In the genomic region with DNA sequence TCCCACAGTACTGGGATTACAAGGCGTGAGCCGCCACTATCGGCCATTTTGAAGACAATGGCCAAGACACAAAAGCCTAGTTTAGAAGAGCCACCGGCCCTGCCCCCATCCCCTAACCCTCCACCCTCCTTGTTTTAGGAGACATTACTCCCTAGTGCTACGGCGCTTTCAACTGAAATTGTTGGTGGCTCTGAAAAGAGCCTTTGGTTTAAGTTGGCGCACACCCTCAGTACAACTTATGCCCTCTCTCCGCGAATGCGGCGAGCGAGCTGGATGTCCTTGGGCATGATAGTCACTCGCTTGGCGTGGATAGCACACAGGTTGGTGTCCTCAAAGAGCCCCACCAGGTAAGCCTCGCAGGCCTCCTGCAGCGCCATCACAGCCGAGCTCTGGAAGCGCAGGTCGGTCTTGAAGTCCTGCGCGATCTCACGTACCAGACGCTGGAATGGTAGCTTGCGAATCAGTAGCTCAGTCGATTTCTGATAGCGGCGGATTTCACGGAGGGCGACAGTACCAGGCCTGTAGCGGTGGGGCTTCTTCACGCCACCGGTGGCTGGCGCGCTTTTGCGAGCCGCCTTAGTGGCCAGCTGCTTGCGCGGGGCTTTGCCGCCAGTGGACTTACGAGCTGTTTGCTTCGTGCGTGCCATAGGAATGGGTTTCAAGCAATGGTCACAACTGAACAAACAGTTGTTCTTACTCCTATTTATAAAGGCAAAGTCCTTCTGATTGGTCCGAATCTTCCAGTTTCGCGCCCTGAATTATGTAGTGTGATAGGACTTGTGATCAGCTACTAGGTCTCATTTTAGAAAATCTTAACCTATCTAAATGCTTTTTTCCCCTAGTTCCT, we compare ENCODE assay signal across 1 cellular context.
TF ChIP-seq lines count a peak whose summit lies in the region.

No MANE protein-coding gene starts in this region.

TF ChIP-seq in HepG2, 621 proteins besides CTCF, POLR2A, EP300 and RAD21 (continued from another document and continues in another):
- TF ChIP-seq, protein P1, sequence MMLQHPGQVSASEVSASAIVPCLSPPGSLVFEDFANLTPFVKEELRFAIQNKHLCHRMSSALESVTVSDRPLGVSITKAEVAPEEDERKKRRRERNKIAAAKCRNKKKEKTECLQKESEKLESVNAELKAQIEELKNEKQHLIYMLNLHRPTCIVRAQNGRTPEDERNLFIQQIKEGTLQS (CRISPR knock-in tag; IDR thresholded peaks at IDR 0.05) = no peak
- TF ChIP-seq ZSCAN12 (CRISPR knock-in tag; IDR thresholded peaks at IDR 0.05) (no peak), HNRNPL (IDR thresholded peaks at IDR 0.05; ENCODE audit: low read depth, low read length) (no peak), ZKSCAN1 (IDR thresholded peaks at IDR 0.05; ENCODE audit: low read length) (no peak), SAP130 (CRISPR knock-in tag; IDR thresholded peaks at IDR 0.05; ENCODE audit: low read depth) (no peak; the same call in 1 of the 2 replicates), ESRRA (CRISPR knock-in tag; IDR thresholded peaks at IDR 0.05; ENCODE audit: low read depth) (no peak), NR2F6 (IDR thresholded peaks at IDR 0.05) (no peak), NR2F6 (CRISPR knock-in tag; IDR thresholded peaks at IDR 0.05) (no peak; the same call in 1 of the 2 replicates), REPIN1 (CRISPR knock-in tag; IDR thresholded peaks at IDR 0.05; ENCODE audit: borderline replicate concordance, low read depth) (no peak; the same call in 1 of the 2 replicates), ZFX (CRISPR knock-in tag; IDR thresholded peaks at IDR 0.05; ENCODE audit: low read depth) (peak; percentile 76; the same call in 1 of the 2 replicates), SALL1 (CRISPR knock-in tag; IDR thresholded peaks at IDR 0.05) (peak; percentile 74), JUN (CRISPR knock-in tag; IDR thresholded peaks at IDR 0.05) (0 out of 2 replicates have a peak, but pooled peaks have one; percentile 34), ZNF34 (CRISPR knock-in tag; IDR thresholded peaks at IDR 0.05; ENCODE audit: borderline replicate concordance) (0 out of 2 replicates have a peak, but pooled peaks have one; percentile 25), KMT2A (CRISPR knock-in tag; IDR thresholded peaks at IDR 0.05) (no peak; the same call in 1 of the 2 replicates), ZNF510 (CRISPR knock-in tag; IDR thresholded peaks at IDR 0.05; ENCODE audit: low read depth) (0 out of 2 replicates have a peak, but pooled peaks have one; percentile 42), ZBTB7B (CRISPR knock-in tag; IDR thresholded peaks at IDR 0.05) (no peak), ZBTB21 (CRISPR knock-in tag; IDR thresholded peaks at IDR 0.05) (no peak), MATR3 (CRISPR knock-in tag; IDR thresholded peaks at IDR 0.05) (no peak), ZNF83 (CRISPR knock-in tag; IDR thresholded peaks at IDR 0.05; ENCODE audit: borderline replicate concordance) (no peak), PPARG (CRISPR knock-in tag; conservative IDR thresholded peaks at IDR 0.05) (no peak), KLF11 (CRISPR knock-in tag; IDR thresholded peaks at IDR 0.05) (no peak), NR2C2 (CRISPR knock-in tag; IDR thresholded peaks at IDR 0.05; ENCODE audit: borderline replicate concordance) (no peak), NFE2L2 (IDR thresholded peaks at IDR 0.05; ENCODE audit: low read length) (no peak), PHF21A (CRISPR knock-in tag; IDR thresholded peaks at IDR 0.05) (0 out of 2 replicates have a peak, but pooled peaks have one; percentile 20), SRSF1 (optimal IDR thresholded peaks at IDR 0.05; ENCODE audit: low read depth, low read length) (no peak), ZNF501 (CRISPR knock-in tag; IDR thresholded peaks at IDR 0.05) (peak; percentile 62), ZSCAN30 (CRISPR knock-in tag; IDR thresholded peaks at IDR 0.05) (no peak), LCORL (IDR thresholded peaks at IDR 0.05) (no peak), LCORL (CRISPR knock-in tag; IDR thresholded peaks at IDR 0.05) (0 out of 2 replicates have a peak, but pooled peaks have one; percentile 3), ZNF644 (CRISPR knock-in tag; IDR thresholded peaks at IDR 0.05; ENCODE audit: low read depth) (peak; percentile 50; the same call in 1 of the 2 replicates), SMARCC2 (IDR thresholded peaks at IDR 0.05) (no peak), KLF12 (CRISPR knock-in tag; IDR thresholded peaks at IDR 0.05; ENCODE audit: borderline replicate concordance) (no peak; the same call in 1 of the 2 replicates), GZF1 (CRISPR knock-in tag; IDR thresholded peaks at IDR 0.05) (no peak), PCBP2 (optimal IDR thresholded peaks at IDR 0.05; ENCODE audit: low read depth, low read length, poor library complexity, severe bottlenecking) (peak; percentile 73), GATA4 (IDR thresholded peaks at IDR 0.05; ENCODE audit: borderline replicate concordance, low read depth) (no peak), ZMAT3 (CRISPR knock-in tag; conservative IDR thresholded peaks at IDR 0.05) (0 out of 2 replicates have a peak, but pooled peaks have one; percentile 60), ZNF496 (CRISPR knock-in tag; IDR thresholded peaks at IDR 0.05; ENCODE audit: insufficient replicate concordance) (no peak), KDM4B (CRISPR knock-in tag; IDR thresholded peaks at IDR 0.05) (no peak), IKZF1 (IDR thresholded peaks at IDR 0.05) (no peak), ZNF841 (CRISPR knock-in tag; IDR thresholded peaks at IDR 0.05; ENCODE audit: borderline replicate concordance) (no peak), ZNF564 (CRISPR knock-in tag; IDR thresholded peaks at IDR 0.05) (peak; percentile 52; the same call in 1 of the 2 replicates), SKI (IDR thresholded peaks at IDR 0.05; ENCODE audit: partially characterized antibody) (no peak), ZNF782 (CRISPR knock-in tag; IDR thresholded peaks at IDR 0.05; ENCODE audit: borderline replicate concordance) (no peak)
- TF ChIP-seq, protein P2, sequence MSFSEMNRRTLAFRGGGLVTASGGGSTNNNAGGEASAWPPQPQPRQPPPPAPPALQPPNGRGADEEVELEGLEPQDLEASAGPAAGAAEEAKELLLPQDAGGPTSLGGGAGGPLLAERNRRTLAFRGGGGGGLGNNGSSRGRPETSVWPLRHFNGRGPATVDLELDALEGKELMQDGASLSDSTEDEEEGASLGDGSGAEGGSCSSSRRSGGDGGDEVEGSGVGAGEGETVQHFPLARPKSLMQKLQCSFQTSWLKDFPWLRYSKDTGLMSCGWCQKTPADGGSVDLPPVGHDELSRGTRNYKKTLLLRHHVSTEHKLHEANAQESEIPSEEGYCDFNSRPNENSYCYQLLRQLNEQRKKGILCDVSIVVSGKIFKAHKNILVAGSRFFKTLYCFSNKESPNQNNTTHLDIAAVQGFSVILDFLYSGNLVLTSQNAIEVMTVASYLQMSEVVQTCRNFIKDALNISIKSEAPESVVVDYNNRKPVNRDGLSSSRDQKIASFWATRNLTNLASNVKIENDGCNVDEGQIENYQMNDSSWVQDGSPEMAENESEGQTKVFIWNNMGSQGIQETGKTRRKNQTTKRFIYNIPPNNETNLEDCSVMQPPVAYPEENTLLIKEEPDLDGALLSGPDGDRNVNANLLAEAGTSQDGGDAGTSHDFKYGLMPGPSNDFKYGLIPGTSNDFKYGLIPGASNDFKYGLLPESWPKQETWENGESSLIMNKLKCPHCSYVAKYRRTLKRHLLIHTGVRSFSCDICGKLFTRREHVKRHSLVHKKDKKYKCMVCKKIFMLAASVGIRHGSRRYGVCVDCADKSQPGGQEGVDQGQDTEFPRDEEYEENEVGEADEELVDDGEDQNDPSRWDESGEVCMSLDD (CRISPR knock-in tag; IDR thresholded peaks at IDR 0.05; ENCODE audit: borderline replicate concordance) = no peak
- TF ChIP-seq, protein P3, sequence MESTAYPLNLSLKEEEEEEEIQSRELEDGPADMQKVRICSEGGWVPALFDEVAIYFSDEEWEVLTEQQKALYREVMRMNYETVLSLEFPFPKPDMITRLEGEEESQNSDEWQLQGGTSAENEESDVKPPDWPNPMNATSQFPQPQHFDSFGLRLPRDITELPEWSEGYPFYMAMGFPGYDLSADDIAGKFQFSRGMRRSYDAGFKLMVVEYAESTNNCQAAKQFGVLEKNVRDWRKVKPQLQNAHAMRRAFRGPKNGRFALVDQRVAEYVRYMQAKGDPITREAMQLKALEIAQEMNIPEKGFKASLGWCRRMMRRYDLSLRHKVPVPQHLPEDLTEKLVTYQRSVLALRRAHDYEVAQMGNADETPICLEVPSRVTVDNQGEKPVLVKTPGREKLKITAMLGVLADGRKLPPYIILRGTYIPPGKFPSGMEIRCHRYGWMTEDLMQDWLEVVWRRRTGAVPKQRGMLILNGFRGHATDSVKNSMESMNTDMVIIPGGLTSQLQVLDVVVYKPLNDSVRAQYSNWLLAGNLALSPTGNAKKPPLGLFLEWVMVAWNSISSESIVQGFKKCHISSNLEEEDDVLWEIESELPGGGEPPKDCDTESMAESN (CRISPR knock-in tag; conservative IDR thresholded peaks at IDR 0.05) = no peak; the same call in 1 of the 2 replicates
- TF ChIP-seq, protein P4, sequence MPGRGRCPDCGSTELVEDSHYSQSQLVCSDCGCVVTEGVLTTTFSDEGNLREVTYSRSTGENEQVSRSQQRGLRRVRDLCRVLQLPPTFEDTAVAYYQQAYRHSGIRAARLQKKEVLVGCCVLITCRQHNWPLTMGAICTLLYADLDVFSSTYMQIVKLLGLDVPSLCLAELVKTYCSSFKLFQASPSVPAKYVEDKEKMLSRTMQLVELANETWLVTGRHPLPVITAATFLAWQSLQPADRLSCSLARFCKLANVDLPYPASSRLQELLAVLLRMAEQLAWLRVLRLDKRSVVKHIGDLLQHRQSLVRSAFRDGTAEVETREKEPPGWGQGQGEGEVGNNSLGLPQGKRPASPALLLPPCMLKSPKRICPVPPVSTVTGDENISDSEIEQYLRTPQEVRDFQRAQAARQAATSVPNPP (CRISPR knock-in tag; IDR thresholded peaks at IDR 0.05) = 0 out of 2 replicates have a peak, but pooled peaks have one; percentile 70
- TF ChIP-seq, protein P5, sequence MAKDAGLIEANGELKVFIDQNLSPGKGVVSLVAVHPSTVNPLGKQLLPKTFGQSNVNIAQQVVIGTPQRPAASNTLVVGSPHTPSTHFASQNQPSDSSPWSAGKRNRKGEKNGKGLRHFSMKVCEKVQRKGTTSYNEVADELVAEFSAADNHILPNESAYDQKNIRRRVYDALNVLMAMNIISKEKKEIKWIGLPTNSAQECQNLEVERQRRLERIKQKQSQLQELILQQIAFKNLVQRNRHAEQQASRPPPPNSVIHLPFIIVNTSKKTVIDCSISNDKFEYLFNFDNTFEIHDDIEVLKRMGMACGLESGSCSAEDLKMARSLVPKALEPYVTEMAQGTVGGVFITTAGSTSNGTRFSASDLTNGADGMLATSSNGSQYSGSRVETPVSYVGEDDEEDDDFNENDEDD (CRISPR knock-in tag; IDR thresholded peaks at IDR 0.05; ENCODE audit: borderline replicate concordance) = 0 out of 2 replicates have a peak, but pooled peaks have one; percentile 10
- TF ChIP-seq, protein P6, sequence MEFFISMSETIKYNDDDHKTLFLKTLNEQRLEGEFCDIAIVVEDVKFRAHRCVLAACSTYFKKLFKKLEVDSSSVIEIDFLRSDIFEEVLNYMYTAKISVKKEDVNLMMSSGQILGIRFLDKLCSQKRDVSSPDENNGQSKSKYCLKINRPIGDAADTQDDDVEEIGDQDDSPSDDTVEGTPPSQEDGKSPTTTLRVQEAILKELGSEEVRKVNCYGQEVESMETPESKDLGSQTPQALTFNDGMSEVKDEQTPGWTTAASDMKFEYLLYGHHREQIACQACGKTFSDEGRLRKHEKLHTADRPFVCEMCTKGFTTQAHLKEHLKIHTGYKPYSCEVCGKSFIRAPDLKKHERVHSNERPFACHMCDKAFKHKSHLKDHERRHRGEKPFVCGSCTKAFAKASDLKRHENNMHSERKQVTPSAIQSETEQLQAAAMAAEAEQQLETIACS (CRISPR knock-in tag; IDR thresholded peaks at IDR 0.05) = no peak
- TF ChIP-seq, protein P7, sequence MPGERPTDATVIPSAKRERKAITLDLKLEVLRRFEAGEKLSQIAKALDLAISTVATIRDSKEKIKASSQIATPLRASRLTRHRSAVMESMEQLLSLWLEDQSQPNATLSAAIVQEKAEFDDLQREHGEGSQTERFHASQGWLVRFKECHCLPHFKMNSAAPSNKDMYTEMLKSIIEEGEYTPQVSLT (CRISPR knock-in tag; IDR thresholded peaks at IDR 0.05; ENCODE audit: borderline replicate concordance, low read depth) = no peak
- TF ChIP-seq, protein P8, sequence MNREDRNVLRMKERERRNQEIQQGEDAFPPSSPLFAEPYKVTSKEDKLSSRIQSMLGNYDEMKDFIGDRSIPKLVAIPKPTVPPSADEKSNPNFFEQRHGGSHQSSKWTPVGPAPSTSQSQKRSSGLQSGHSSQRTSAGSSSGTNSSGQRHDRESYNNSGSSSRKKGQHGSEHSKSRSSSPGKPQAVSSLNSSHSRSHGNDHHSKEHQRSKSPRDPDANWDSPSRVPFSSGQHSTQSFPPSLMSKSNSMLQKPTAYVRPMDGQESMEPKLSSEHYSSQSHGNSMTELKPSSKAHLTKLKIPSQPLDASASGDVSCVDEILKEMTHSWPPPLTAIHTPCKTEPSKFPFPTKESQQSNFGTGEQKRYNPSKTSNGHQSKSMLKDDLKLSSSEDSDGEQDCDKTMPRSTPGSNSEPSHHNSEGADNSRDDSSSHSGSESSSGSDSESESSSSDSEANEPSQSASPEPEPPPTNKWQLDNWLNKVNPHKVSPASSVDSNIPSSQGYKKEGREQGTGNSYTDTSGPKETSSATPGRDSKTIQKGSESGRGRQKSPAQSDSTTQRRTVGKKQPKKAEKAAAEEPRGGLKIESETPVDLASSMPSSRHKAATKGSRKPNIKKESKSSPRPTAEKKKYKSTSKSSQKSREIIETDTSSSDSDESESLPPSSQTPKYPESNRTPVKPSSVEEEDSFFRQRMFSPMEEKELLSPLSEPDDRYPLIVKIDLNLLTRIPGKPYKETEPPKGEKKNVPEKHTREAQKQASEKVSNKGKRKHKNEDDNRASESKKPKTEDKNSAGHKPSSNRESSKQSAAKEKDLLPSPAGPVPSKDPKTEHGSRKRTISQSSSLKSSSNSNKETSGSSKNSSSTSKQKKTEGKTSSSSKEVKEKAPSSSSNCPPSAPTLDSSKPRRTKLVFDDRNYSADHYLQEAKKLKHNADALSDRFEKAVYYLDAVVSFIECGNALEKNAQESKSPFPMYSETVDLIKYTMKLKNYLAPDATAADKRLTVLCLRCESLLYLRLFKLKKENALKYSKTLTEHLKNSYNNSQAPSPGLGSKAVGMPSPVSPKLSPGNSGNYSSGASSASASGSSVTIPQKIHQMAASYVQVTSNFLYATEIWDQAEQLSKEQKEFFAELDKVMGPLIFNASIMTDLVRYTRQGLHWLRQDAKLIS (CRISPR knock-in tag; IDR thresholded peaks at IDR 0.05) = peak; percentile 60; the same call in 1 of the 2 replicates
